18 cellular contexts compared by ENCODE assay signal in genomic region chr1:212302745-212303383, GRCh38. TPM values are rescaled to one million over a fixed set of nuclear protein-coding genes. Genes with fewer than 3 reads are reported as not detected.
A peak's percentile ranks its signal among the peaks of the same experiment; 100 is the strongest.
DNase-seq lines count a peak whose midpoint lies in the region; ATAC-seq and TF ChIP-seq lines count a peak whose summit lies in the region.
"Had no signal": no experiment of that assay in that cellular context is flagged by ENCODE, and none has a peak within 500 bp of the region (broad histone marks: within the 10 kb centered on the region; RNA-seq: fewer than 3 reads in every experiment).

No MANE protein-coding gene starts in this region.

- DNase-seq in activated CD4-positive, CD25-positive, alpha-beta regulatory T cell (lab: John Stamatoyannopoulos, UW): no peak
- DNase-seq in epithelial cell of esophagus (ENCODE audit: low read depth): peak; percentile 26
- DNase-seq in smooth muscle cell (lab: John Stamatoyannopoulos, UW; ENCODE audit: unreplicated experiment): no peak
- no peak for DNase-seq in NCI-H1092 treated with DMSO at 0.1 percent for 48 hours (lab: John Stamatoyannopoulos, UW)
- no peak for DNase-seq in colonic mucosa
- DNase-seq: CD4-positive, alpha-beta memory T cell; cortex of kidney; heart left ventricle; islet precursor cell; NCI-H2171 treated with DMSO at 0.1 percent for 48 hours; nucleus accumbens; upper lobe of left lung had no signal

- intact Hi-C loops in colonic mucosa (cut with DNase I): no loop called here

- peak; percentile 60 to 72 for ATAC-seq in activated CD4-positive, CD25-positive, alpha-beta regulatory T cell treated with anti-CD3 and anti-CD28 coated beads, Interleukin-2, amount 50 U/mL, for 24 hours
- ATAC-seq in HG02610 (IDR thresholded peaks at IDR 0.05; ENCODE audit: unreplicated experiment) (peak; percentile 45), HG03175 (IDR thresholded peaks at IDR 0.05; ENCODE audit: unreplicated experiment) (no peak)
- ATAC-seq: sciatic nerve had no signal

- WGBS in smooth muscle cell (ENCODE audit: low lambda C conversion rate): 56% methylated on average over 6 of the region's 6 CpGs

- H3K4me3 ChIP-seq in epithelial cell of esophagus (ENCODE audit: low read length) (no peak overlapping the region), smooth muscle cell (no peak overlapping the region), colonic mucosa (no peak overlapping the region)
- H3K4me3 ChIP-seq: heart left ventricle, upper lobe of left lung had no signal

- no peaks in the 10 kb centered on the region for H3K9me3 ChIP-seq in smooth muscle cell (replicated peaks; ENCODE audit: low read depth)
- H3K9me3 ChIP-seq in colonic mucosa: no peaks in the 10 kb centered on the region
- H3K9me3 ChIP-seq: upper lobe of left lung had no signal

- H3K36me3 ChIP-seq in smooth muscle cell (ENCODE audit: low read depth) (no peaks in the 10 kb centered on the region), colonic mucosa (no peaks in the 10 kb centered on the region)

- no peak overlapping the region for H2AFZ ChIP-seq in smooth muscle cell (ENCODE audit: low read depth)

- peaks cover 55% of the 10 kb centered on the region for H3K79me2 ChIP-seq in smooth muscle cell (ENCODE audit: low read depth)

- peaks cover 8% of the 10 kb centered on the region for H3K4me1 ChIP-seq in smooth muscle cell (ENCODE audit: low read depth)
- H3K4me1 ChIP-seq in colonic mucosa: no peaks in the 10 kb centered on the region

- H3K27me3 ChIP-seq in smooth muscle cell (ENCODE audit: low read depth) (no peaks in the 10 kb centered on the region), colonic mucosa (no peaks in the 10 kb centered on the region)
- H3K27me3 ChIP-seq: heart left ventricle, upper lobe of left lung had no signal

- TF ChIP-seq CTCF in epithelial cell of esophagus (IDR thresholded peaks at IDR 0.05; ENCODE audit: insufficient read depth, low read depth, low read length, missing control alignments) (no peak), smooth muscle cell (IDR thresholded peaks at IDR 0.05; ENCODE audit: borderline replicate concordance, insufficient read depth, poor library complexity, severe bottlenecking) (no peak), colonic mucosa (IDR thresholded peaks at IDR 0.05) (no peak)

- no peaks in the 10 kb centered on the region for H3F3A ChIP-seq in smooth muscle cell (ENCODE audit: low read depth)

- peak overlapping the region; percentile 55 for H3K27ac ChIP-seq in smooth muscle cell (ENCODE audit: low read depth)
- H3K27ac ChIP-seq in colonic mucosa: no peak overlapping the region
- H3K27ac ChIP-seq: epithelial cell of prostate, KMS-11 had no signal

- H4K20me1 ChIP-seq in smooth muscle cell (ENCODE audit: low read depth): peaks cover 26% of the 10 kb centered on the region

- H3K4me2 ChIP-seq in smooth muscle cell: peak overlapping the region; percentile 22
- H3K4me2 ChIP-seq: KMS-11 had no signal

- H3K9ac ChIP-seq in smooth muscle cell (ENCODE audit: low read depth) (no peak overlapping the region), colonic mucosa (ENCODE audit: low read depth in 2 of 2, low read length in 2 of 2) (no peak overlapping the region)
- H3K9ac ChIP-seq: KMS-11 had no signal

RNA-seq across cellular contexts. Expression of gene PPP2R5A, which starts 17.7 kb away (rescaled TPM):
- 17.6 and 24.9 TPM in 2 replicates for total RNA-seq in smooth muscle cell
- polyA plus RNA-seq in smooth muscle cell: 12.2 and 12.3 TPM in 2 replicates
- total RNA-seq in colonic mucosa: 10 to 100 TPM; 62.4 to 78.2 TPM
